17 cellular contexts compared by ENCODE assay signal in the genomic region with DNA sequence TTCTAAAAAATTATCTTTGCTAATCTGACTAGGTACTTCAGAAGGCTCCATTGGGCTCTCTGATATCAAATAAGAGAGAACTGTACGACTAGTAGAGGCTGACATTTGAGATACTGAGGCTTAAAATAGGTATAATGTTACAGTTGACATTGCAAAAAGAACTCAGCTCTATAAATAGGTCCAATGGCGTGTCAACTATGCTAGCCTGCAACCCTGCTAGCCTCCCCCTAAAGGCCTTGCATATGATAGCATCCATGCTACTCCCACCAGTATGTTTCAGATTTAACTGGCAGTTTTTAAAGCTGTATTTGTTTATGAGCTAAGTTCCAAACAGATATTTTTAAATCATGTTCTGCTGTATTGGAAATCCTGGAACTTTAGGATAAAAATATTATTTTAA. TPM values are rescaled to one million over a fixed set of nuclear protein-coding genes. Genes with fewer than 3 reads are reported as not detected.
DNase-seq lines count a peak whose midpoint lies in the region; ATAC-seq and TF ChIP-seq lines count a peak whose summit lies in the region.
"Had no signal": no experiment of that assay in that cellular context is flagged by ENCODE, and none has a peak within 500 bp of the region (broad histone marks: within the 10 kb centered on the region; RNA-seq: fewer than 3 reads in every experiment).

A gene with protein sequence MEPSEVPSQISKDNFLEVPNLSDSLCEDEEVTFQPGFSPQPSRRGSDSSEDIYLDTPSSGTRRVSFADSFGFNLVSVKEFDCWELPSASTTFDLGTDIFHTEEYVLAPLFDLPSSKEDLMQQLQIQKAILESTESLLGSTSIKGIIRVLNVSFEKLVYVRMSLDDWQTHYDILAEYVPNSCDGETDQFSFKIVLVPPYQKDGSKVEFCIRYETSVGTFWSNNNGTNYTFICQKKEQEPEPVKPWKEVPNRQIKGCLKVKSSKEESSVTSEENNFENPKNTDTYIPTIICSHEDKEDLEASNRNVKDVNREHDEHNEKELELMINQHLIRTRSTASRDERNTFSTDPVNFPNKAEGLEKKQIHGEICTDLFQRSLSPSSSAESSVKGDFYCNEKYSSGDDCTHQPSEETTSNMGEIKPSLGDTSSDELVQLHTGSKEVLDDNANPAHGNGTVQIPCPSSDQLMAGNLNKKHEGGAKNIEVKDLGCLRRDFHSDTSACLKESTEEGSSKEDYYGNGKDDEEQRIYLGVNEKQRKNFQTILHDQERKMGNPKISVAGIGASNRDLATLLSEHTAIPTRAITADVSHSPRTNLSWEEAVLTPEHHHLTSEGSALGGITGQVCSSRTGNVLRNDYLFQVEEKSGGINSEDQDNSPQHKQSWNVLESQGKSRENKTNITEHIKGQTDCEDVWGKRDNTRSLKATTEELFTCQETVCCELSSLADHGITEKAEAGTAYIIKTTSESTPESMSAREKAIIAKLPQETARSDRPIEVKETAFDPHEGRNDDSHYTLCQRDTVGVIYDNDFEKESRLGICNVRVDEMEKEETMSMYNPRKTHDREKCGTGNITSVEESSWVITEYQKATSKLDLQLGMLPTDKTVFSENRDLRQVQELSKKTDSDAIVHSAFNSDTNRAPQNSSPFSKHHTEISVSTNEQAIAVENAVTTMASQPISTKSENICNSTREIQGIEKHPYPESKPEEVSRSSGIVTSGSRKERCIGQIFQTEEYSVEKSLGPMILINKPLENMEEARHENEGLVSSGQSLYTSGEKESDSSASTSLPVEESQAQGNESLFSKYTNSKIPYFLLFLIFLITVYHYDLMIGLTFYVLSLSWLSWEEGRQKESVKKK (minus strand): TSS at position 64 of the 400 bp plus-strand sequence. CDS start 13 bp downstream, at position 51.

- peak; percentile 8 for TF ChIP-seq CTCF in GM12873 (IDR thresholded peaks at IDR 0.05; ENCODE audit: insufficient read depth, low read depth, low read length, missing control alignments)

- no peaks in the 10 kb centered on the region for H3K36me3 Mint-ChIP-seq in CD8-positive, alpha-beta memory T cell
- no peaks in the 10 kb centered on the region for H3K36me3 Mint-ChIP-seq in activated CD8-positive, alpha-beta memory T cell treated with anti-CD3 and anti-CD28 coated beads, Interleukin-2, amount 10 ng/mL, durations not matched to agents 7 days and 5 days
- H3K36me3 Mint-ChIP-seq: stimulated activated naive B cell treated with anti-CD40 and anti-IgM and Interleukin-4, amounts not matched to agents 10 μg/mL and 1 μg/mL and 100 μg/mL, for 72 hours had no signal

- DNase-seq in RKO (ENCODE audit: low spot score) (peak; percentile 29), right cardiac atrium (peak in 1 of 3 donors; percentile 19), COLO829 (ENCODE audit: low spot score) (no peak), OCI-M2 (lab: John Stamatoyannopoulos, UW; ENCODE audit: unreplicated experiment) (no peak)
- DNase-seq in CD8-positive, alpha-beta memory T cell = no peak
- DNase-seq in activated CD8-positive, alpha-beta memory T cell treated with anti-CD3 and anti-CD28 coated beads, Interleukin-2, amount 10 ng/mL, durations not matched to agents 7 days and 5 days = no peak
- DNase-seq: activated CD4-positive, alpha-beta T cell treated with anti-CD3 and anti-CD28 coated beads for 1 hour; body of pancreas; NCI-H1048; stimulated activated naive B cell treated with anti-CD40 and anti-IgM and Interleukin-4, amounts not matched to agents 10 μg/mL and 1 μg/mL and 100 μg/mL, for 72 hours had no signal

- H3K4me1 ChIP-seq in right cardiac atrium (ENCODE audit: control insufficient read depth, insufficient read depth, low read length) = no peaks in the 10 kb centered on the region
- H3K4me1 ChIP-seq in CD8-positive, alpha-beta memory T cell (ENCODE audit: insufficient read depth, low read length) = no peaks in the 10 kb centered on the region
- H3K4me1 ChIP-seq: body of pancreas, parathyroid adenoma had no signal

- H3K27ac ChIP-seq in right cardiac atrium (ENCODE audit: low read length) = no peak within 1 kb of the TSS
- H3K27ac ChIP-seq in CD8-positive, alpha-beta memory T cell (ENCODE audit: low read depth, low read length) = no peak within 1 kb of the TSS
- H3K27ac ChIP-seq: body of pancreas, hepatocyte, HL-60, parathyroid adenoma had no signal

- POLR2A ChIA-PET in CD8-positive, alpha-beta memory T cell (lab: Charles Lee) = no interaction called here

- no peaks in the 10 kb centered on the region for H3K9me3 Mint-ChIP-seq in CD8-positive, alpha-beta memory T cell
- no peaks in the 10 kb centered on the region for H3K9me3 Mint-ChIP-seq in activated CD8-positive, alpha-beta memory T cell treated with anti-CD3 and anti-CD28 coated beads, Interleukin-2, amount 10 ng/mL, durations not matched to agents 7 days and 5 days (ENCODE audit: low read depth)
- H3K9me3 Mint-ChIP-seq: activated T-helper 1 cell treated with anti-CD3 and anti-CD28 coated beads, Interleukin-12 subunit alpha, Interleukin-12 subunit beta, Interleukin-2, Interleukin-4 antibody, amounts not matched to agents 30 ng/mL and 10 ng/mL and 1 ng/mL, durations not matched to agents 14 hours and 24 hours and 36 hours had no signal

- 29% methylated on average over 2 of the region's 2 CpGs for WGBS in right cardiac atrium

- H3K27ac Mint-ChIP-seq in CD8-positive, alpha-beta memory T cell = no peak within 1 kb of the TSS
- H3K27ac Mint-ChIP-seq in activated CD8-positive, alpha-beta memory T cell treated with anti-CD3 and anti-CD28 coated beads, Interleukin-2, amount 10 ng/mL, durations not matched to agents 7 days and 5 days = no peak within 1 kb of the TSS
- H3K27ac Mint-ChIP-seq: activated T-helper 1 cell treated with anti-CD3 and anti-CD28 coated beads, Interleukin-12 subunit alpha, Interleukin-12 subunit beta, Interleukin-2, Interleukin-4 antibody, amounts not matched to agents 30 ng/mL and 10 ng/mL and 1 ng/mL, durations not matched to agents 14 hours and 24 hours and 36 hours; stimulated activated naive B cell treated with anti-CD40 and anti-IgM and Interleukin-4, amounts not matched to agents 10 μg/mL and 1 μg/mL and 100 μg/mL, for 72 hours had no signal

- intact Hi-C loops in right cardiac atrium (cut with DNase I) = loop anchor here in 1 of 4 donors (10.0 kb wide), 1 partner anchor 284 kb away; no protein-coding TSS in a partner anchor

- H3K4me1 Mint-ChIP-seq in CD8-positive, alpha-beta memory T cell = no peaks in the 10 kb centered on the region
- H3K4me1 Mint-ChIP-seq in activated CD8-positive, alpha-beta memory T cell treated with anti-CD3 and anti-CD28 coated beads, Interleukin-2, amount 10 ng/mL, durations not matched to agents 7 days and 5 days = no peaks in the 10 kb centered on the region
- H3K4me1 Mint-ChIP-seq: stimulated activated naive B cell treated with anti-CD40 and anti-IgM and Interleukin-4, amounts not matched to agents 10 μg/mL and 1 μg/mL and 100 μg/mL, for 72 hours had no signal

- ATAC-seq in HG03378 (IDR thresholded peaks at IDR 0.05; ENCODE audit: unreplicated experiment) (peak; percentile 61), right cardiac atrium (peak; percentile 92 to 94)
- no peak for ATAC-seq in activated CD8-positive, alpha-beta memory T cell treated with anti-CD3 and anti-CD28 coated beads, Interleukin-2, amount 10 ng/mL, durations not matched to agents 7 days and 5 days
- ATAC-seq: body of pancreas had no signal

- no peaks in the 10 kb centered on the region for H3K36me3 ChIP-seq in CD8-positive, alpha-beta memory T cell (ENCODE audit: insufficient read depth, low read length)

- no peaks in the 10 kb centered on the region for H3K27me3 Mint-ChIP-seq in CD8-positive, alpha-beta memory T cell
- no peaks in the 10 kb centered on the region for H3K27me3 Mint-ChIP-seq in activated CD8-positive, alpha-beta memory T cell treated with anti-CD3 and anti-CD28 coated beads, Interleukin-2, amount 10 ng/mL, durations not matched to agents 7 days and 5 days
- H3K27me3 Mint-ChIP-seq: stimulated activated naive B cell treated with anti-CD40 and anti-IgM and Interleukin-4, amounts not matched to agents 10 μg/mL and 1 μg/mL and 100 μg/mL, for 72 hours had no signal

- peak within 1 kb of the TSS; percentile 63 for H3K4me3 ChIP-seq in right cardiac atrium (ENCODE audit: low read length)
- H3K4me3 ChIP-seq in CD8-positive, alpha-beta memory T cell (ENCODE audit: low read length) = no peak within 1 kb of the TSS
- H3K4me3 ChIP-seq: body of pancreas, hepatocyte had no signal

- no peaks in the 10 kb centered on the region for H3K9me3 ChIP-seq in right cardiac atrium (ENCODE audit: control insufficient read depth, low read length)
- H3K9me3 ChIP-seq in CD8-positive, alpha-beta memory T cell (ENCODE audit: low read length) = no peaks in the 10 kb centered on the region
- H3K9me3 ChIP-seq: body of pancreas had no signal

- CTCF ChIA-PET in CD8-positive, alpha-beta memory T cell (lab: Charles Lee) = no interaction called here
- CTCF ChIA-PET in activated CD8-positive, alpha-beta memory T cell treated with anti-CD3 and anti-CD28 coated beads, Interleukin-2, amount 10 ng/mL, durations not matched to agents 7 days and 5 days (lab: Charles Lee) = no interaction called here

- H3K27me3 ChIP-seq in right cardiac atrium (ENCODE audit: control insufficient read depth, insufficient read depth) = no peaks in the 10 kb centered on the region
- H3K27me3 ChIP-seq in CD8-positive, alpha-beta memory T cell (ENCODE audit: insufficient read depth, low read length, poor library complexity, severe bottlenecking) = no peaks in the 10 kb centered on the region
- H3K27me3 ChIP-seq: body of pancreas, hepatocyte had no signal

- H3K4me3 Mint-ChIP-seq in CD8-positive, alpha-beta memory T cell = no peak within 1 kb of the TSS
- H3K4me3 Mint-ChIP-seq in activated CD8-positive, alpha-beta memory T cell treated with anti-CD3 and anti-CD28 coated beads, Interleukin-2, amount 10 ng/mL, durations not matched to agents 7 days and 5 days = no peak within 1 kb of the TSS
- H3K4me3 Mint-ChIP-seq: activated T-helper 1 cell treated with anti-CD3 and anti-CD28 coated beads, Interleukin-12 subunit alpha, Interleukin-12 subunit beta, Interleukin-2, Interleukin-4 antibody, amounts not matched to agents 30 ng/mL and 10 ng/mL and 1 ng/mL, durations not matched to agents 14 hours and 24 hours and 36 hours; stimulated activated naive B cell treated with anti-CD40 and anti-IgM and Interleukin-4, amounts not matched to agents 10 μg/mL and 1 μg/mL and 100 μg/mL, for 72 hours had no signal

RNA-seq across cellular contexts. Expression of the gene that starts here (rescaled TPM):
- total RNA-seq in right cardiac atrium = 100 to 1,000 TPM in 2 of 4 donors, 10 to 100 TPM in 2; 79.5 to 120 (median 97.5) TPM
- 39.0 TPM for polyA plus RNA-seq in right cardiac atrium
- total RNA-seq in CD8-positive, alpha-beta memory T cell = not detected
- polyA plus RNA-seq in CD8-positive, alpha-beta memory T cell = not detected
- total RNA-seq in activated CD8-positive, alpha-beta memory T cell treated with anti-CD3 and anti-CD28 coated beads, Interleukin-2, amount 10 ng/mL, durations not matched to agents 7 days and 5 days = not detected
- total RNA-seq: activated T-helper 1 cell treated with anti-CD3 and anti-CD28 coated beads, Interleukin-12 subunit alpha, Interleukin-12 subunit beta, Interleukin-2, Interleukin-4 antibody, amounts not matched to agents 30 ng/mL and 10 ng/mL and 1 ng/mL, durations not matched to agents 14 hours and 24 hours and 36 hours; body of pancreas; lung microvascular endothelial cell had no signal
- polyA plus RNA-seq: hepatocyte had no signal

Comparison
In these comparisons a context has a peak if more than half of its experiments do, and no peak if none do; other contexts are left out.
1. RNA of the gene that starts here (total RNA-seq): 79.5 to 120 TPM in right cardiac atrium; not detected in CD8-positive, alpha-beta memory T cell and not detected in activated CD8-positive, alpha-beta memory T cell treated with anti-CD3 and anti-CD28 coated beads, Interleukin-2, amount 10 ng/mL, durations not matched to agents 7 days and 5 days; every median in the first group is over 10 times any median in the second.
2. RNA of the gene that starts here (polyA plus RNA-seq): 39.0 TPM in right cardiac atrium (single experiment); not detected in CD8-positive, alpha-beta memory T cell (single experiment); every median in the first group is over 10 times any median in the second.